In the genomic region with DNA sequence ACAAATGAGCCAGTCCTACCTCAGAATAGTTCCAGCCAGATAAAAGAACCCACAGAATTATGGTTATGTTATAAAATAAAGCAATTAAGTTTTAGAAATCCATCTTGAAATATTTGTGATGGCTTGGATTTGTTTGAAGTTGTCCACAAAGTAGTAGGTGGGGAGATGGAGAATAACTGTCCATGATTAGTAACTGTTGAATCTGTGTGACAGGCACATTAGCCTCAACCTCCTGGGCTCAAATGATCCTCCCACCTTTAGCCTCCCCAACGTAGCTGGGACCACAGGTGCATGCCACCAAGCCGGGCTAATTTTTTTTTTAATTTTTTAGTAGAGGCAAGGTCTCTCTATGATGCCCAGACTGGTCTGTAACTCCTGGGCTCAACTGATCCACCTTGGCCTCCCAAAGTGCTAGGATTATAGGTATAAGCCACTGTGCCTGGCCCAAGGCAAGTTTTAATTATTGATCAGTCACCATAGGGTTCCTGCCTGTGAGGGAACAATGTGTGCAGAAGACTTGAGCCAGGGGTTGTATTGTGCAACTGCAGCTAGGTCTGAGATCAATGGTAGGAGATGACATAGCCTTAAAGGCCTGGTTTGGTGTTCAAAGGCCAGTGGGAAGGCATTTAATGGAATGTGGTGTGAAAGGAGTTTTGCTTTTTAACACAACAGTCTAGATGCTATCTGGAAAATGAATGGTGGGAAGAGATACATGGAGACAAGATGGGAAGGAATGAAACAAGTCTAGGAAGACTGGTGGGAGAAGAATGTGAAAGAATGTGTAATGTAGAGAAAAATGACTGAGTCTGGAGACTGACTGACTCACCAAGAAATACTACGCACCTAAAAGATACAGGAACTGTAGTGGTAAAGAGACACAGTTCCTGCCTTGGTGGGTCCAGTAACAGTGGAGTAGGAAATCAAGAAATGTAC, we compare ENCODE assay signal across 1 cellular context.
TF ChIP-seq lines count a peak whose summit lies in the region.

No MANE protein-coding gene starts in this region.

TF ChIP-seq in K562, 482 proteins besides CTCF, POLR2A, EP300 and RAD21 (continued from another document and continues in another):
- TF ChIP-seq, protein P1, sequence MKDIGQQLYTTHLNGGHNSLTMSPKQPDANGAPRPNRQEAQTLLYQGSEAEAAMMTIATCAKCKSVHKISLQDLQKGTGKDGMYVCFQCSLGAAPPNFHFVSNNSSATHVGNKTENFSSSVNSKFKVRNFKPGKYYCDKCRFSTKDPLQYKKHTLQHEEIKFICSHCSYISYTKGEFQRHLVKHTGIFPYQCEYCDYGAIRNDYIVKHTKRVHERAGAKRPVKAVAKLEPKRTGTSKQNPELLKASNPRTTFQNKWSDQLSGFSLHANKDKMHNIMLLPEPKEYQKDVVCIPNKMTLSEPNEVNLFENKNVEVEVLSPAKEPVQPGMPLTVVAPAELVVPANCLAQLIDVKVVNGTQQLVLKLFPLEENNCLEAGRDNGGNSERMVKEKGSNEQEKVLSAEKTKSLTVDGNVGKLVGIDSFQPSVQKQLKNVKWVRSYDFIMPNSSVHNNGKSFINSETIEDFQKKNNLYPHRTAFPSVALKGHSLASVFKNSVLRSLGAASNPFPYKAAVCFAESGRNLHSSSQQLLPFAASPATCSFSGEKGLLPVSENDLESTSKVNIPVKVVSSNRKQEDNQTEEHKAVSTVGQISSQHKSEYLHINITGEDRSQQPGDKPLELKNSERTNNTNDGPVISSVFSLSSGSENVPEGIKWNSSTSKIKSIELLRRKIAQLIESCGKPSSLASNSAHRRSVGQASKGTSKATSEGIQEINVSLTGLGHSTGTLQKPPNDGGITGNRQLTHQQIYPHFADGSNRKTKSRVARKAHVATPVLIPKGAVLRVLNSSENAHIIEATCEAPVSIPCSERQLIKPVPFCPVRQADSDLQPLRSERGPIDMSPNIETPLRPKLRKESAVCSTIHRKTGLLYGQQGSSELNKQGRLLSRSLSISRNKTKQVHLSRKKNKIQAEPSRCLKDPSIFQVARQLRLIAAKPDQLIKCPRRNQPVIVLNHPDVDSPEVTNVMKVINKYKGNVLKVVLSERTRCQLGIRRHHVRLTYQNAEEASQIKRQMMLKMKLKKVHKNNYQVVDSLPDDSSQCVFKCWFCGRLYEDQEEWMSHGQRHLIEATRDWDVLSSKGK (CRISPR knock-in tag; IDR thresholded peaks at IDR 0.05), result no peak
- TF ChIP-seq TCFL5 (CRISPR knock-in tag; conservative IDR thresholded peaks at IDR 0.05) (no peak), SREBF1 (IDR thresholded peaks at IDR 0.05; ENCODE audit: borderline replicate concordance, low read depth, low read length) (no peak), JUND (IDR thresholded peaks at IDR 0.05; ENCODE audit: borderline replicate concordance, low read depth, low read length) (peak; percentile 4; the same call in 1 of the 2 replicates), JUND (tag; IDR thresholded peaks at IDR 0.05; ENCODE audit: borderline replicate concordance, low read depth, low read length) (no peak), ZNF23 (CRISPR knock-in tag; IDR thresholded peaks at IDR 0.05) (no peak), U2AF2 (optimal IDR thresholded peaks at IDR 0.05; ENCODE audit: low read depth, low read length) (no peak), CBFA2T2 (conservative IDR thresholded peaks at IDR 0.05) (no peak), CBX5 (IDR thresholded peaks at IDR 0.05; ENCODE audit: borderline replicate concordance, low read depth) (no peak), ZNF507 (tag; conservative IDR thresholded peaks at IDR 0.05) (no peak), E2F3 (CRISPR knock-in tag; IDR thresholded peaks at IDR 0.05) (no peak), ETV5 (CRISPR knock-in tag; IDR thresholded peaks at IDR 0.05; ENCODE audit: low read depth) (no peak), ZNF263 (CRISPR knock-in tag; IDR thresholded peaks at IDR 0.05; ENCODE audit: borderline replicate concordance) (no peak), ZNF282 (CRISPR knock-in tag; IDR thresholded peaks at IDR 0.05) (no peak), HNRNPK (IDR thresholded peaks at IDR 0.05; ENCODE audit: low read depth, low read length, poor library complexity, severe bottlenecking) (no peak), TRIM28 (IDR thresholded peaks at IDR 0.05) (no peak), ARID1B (IDR thresholded peaks at IDR 0.05) (peak; percentile 41; the same call in 1 of the 2 replicates), SRF (CRISPR knock-in tag; IDR thresholded peaks at IDR 0.05) (no peak), TOE1 (IDR thresholded peaks at IDR 0.05; ENCODE audit: borderline replicate concordance) (no peak), TOE1 (CRISPR knock-in tag; IDR thresholded peaks at IDR 0.05; ENCODE audit: borderline replicate concordance, low read depth) (no peak), NFIC (IDR thresholded peaks at IDR 0.05) (no peak), DNMT1 (IDR thresholded peaks at IDR 0.05) (no peak), TBL1XR1 (IDR thresholded peaks at IDR 0.05; ENCODE audit: low read length in 2 of 2) (no peak), ZNF184 (CRISPR knock-in tag; IDR thresholded peaks at IDR 0.05) (no peak)
- TF ChIP-seq, protein P2, sequence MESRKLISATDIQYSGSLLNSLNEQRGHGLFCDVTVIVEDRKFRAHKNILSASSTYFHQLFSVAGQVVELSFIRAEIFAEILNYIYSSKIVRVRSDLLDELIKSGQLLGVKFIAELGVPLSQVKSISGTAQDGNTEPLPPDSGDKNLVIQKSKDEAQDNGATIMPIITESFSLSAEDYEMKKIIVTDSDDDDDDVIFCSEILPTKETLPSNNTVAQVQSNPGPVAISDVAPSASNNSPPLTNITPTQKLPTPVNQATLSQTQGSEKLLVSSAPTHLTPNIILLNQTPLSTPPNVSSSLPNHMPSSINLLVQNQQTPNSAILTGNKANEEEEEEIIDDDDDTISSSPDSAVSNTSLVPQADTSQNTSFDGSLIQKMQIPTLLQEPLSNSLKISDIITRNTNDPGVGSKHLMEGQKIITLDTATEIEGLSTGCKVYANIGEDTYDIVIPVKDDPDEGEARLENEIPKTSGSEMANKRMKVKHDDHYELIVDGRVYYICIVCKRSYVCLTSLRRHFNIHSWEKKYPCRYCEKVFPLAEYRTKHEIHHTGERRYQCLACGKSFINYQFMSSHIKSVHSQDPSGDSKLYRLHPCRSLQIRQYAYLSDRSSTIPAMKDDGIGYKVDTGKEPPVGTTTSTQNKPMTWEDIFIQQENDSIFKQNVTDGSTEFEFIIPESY (CRISPR knock-in tag; IDR thresholded peaks at IDR 0.05), result no peak
- TF ChIP-seq, protein P3, sequence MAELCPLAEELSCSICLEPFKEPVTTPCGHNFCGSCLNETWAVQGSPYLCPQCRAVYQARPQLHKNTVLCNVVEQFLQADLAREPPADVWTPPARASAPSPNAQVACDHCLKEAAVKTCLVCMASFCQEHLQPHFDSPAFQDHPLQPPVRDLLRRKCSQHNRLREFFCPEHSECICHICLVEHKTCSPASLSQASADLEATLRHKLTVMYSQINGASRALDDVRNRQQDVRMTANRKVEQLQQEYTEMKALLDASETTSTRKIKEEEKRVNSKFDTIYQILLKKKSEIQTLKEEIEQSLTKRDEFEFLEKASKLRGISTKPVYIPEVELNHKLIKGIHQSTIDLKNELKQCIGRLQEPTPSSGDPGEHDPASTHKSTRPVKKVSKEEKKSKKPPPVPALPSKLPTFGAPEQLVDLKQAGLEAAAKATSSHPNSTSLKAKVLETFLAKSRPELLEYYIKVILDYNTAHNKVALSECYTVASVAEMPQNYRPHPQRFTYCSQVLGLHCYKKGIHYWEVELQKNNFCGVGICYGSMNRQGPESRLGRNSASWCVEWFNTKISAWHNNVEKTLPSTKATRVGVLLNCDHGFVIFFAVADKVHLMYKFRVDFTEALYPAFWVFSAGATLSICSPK (IDR thresholded peaks at IDR 0.05; ENCODE audit: borderline replicate concordance), result no peak
- TF ChIP-seq, protein P4, sequence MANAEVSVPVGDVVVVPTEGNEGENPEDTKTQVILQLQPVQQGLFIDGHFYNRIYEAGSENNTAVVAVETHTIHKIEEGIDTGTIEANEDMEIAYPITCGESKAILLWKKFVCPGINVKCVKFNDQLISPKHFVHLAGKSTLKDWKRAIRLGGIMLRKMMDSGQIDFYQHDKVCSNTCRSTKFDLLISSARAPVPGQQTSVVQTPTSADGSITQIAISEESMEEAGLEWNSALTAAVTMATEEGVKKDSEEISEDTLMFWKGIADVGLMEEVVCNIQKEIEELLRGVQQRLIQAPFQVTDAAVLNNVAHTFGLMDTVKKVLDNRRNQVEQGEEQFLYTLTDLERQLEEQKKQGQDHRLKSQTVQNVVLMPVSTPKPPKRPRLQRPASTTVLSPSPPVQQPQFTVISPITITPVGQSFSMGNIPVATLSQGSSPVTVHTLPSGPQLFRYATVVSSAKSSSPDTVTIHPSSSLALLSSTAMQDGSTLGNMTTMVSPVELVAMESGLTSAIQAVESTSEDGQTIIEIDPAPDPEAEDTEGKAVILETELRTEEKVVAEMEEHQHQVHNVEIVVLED (CRISPR knock-in tag; IDR thresholded peaks at IDR 0.05), result no peak
- TF ChIP-seq, protein P5, sequence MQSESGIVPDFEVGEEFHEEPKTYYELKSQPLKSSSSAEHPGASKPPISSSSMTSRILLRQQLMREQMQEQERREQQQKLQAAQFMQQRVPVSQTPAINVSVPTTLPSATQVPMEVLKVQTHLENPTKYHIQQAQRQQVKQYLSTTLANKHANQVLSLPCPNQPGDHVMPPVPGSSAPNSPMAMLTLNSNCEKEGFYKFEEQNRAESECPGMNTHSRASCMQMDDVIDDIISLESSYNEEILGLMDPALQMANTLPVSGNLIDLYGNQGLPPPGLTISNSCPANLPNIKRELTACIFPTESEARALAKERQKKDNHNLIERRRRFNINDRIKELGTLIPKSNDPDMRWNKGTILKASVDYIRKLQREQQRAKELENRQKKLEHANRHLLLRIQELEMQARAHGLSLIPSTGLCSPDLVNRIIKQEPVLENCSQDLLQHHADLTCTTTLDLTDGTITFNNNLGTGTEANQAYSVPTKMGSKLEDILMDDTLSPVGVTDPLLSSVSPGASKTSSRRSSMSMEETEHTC (IDR thresholded peaks at IDR 0.05), result no peak
- TF ChIP-seq, protein P6, sequence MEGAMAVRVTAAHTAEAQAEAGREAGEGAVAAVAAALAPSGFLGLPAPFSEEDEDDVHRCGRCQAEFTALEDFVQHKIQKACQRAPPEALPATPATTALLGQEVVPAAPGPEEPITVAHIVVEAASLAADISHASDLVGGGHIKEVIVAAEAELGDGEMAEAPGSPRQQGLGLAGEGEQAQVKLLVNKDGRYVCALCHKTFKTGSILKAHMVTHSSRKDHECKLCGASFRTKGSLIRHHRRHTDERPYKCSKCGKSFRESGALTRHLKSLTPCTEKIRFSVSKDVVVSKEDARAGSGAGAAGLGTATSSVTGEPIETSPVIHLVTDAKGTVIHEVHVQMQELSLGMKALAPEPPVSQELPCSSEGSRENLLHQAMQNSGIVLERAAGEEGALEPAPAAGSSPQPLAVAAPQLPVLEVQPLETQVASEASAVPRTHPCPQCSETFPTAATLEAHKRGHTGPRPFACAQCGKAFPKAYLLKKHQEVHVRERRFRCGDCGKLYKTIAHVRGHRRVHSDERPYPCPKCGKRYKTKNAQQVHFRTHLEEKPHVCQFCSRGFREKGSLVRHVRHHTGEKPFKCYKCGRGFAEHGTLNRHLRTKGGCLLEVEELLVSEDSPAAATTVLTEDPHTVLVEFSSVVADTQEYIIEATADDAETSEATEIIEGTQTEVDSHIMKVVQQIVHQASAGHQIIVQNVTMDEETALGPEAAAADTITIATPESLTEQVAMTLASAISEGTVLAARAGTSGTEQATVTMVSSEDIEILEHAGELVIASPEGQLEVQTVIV (CRISPR knock-in tag; IDR thresholded peaks at IDR 0.05; ENCODE audit: borderline replicate concordance), result no peak
- TF ChIP-seq, protein P7, sequence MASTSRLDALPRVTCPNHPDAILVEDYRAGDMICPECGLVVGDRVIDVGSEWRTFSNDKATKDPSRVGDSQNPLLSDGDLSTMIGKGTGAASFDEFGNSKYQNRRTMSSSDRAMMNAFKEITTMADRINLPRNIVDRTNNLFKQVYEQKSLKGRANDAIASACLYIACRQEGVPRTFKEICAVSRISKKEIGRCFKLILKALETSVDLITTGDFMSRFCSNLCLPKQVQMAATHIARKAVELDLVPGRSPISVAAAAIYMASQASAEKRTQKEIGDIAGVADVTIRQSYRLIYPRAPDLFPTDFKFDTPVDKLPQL (IDR thresholded peaks at IDR 0.05; ENCODE audit: extremely low read depth, insufficient read length), result no peak
- TF ChIP-seq, protein P8, sequence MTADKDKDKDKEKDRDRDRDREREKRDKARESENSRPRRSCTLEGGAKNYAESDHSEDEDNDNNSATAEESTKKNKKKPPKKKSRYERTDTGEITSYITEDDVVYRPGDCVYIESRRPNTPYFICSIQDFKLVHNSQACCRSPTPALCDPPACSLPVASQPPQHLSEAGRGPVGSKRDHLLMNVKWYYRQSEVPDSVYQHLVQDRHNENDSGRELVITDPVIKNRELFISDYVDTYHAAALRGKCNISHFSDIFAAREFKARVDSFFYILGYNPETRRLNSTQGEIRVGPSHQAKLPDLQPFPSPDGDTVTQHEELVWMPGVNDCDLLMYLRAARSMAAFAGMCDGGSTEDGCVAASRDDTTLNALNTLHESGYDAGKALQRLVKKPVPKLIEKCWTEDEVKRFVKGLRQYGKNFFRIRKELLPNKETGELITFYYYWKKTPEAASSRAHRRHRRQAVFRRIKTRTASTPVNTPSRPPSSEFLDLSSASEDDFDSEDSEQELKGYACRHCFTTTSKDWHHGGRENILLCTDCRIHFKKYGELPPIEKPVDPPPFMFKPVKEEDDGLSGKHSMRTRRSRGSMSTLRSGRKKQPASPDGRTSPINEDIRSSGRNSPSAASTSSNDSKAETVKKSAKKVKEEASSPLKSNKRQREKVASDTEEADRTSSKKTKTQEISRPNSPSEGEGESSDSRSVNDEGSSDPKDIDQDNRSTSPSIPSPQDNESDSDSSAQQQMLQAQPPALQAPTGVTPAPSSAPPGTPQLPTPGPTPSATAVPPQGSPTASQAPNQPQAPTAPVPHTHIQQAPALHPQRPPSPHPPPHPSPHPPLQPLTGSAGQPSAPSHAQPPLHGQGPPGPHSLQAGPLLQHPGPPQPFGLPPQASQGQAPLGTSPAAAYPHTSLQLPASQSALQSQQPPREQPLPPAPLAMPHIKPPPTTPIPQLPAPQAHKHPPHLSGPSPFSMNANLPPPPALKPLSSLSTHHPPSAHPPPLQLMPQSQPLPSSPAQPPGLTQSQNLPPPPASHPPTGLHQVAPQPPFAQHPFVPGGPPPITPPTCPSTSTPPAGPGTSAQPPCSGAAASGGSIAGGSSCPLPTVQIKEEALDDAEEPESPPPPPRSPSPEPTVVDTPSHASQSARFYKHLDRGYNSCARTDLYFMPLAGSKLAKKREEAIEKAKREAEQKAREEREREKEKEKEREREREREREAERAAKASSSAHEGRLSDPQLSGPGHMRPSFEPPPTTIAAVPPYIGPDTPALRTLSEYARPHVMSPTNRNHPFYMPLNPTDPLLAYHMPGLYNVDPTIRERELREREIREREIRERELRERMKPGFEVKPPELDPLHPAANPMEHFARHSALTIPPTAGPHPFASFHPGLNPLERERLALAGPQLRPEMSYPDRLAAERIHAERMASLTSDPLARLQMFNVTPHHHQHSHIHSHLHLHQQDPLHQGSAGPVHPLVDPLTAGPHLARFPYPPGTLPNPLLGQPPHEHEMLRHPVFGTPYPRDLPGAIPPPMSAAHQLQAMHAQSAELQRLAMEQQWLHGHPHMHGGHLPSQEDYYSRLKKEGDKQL (CRISPR knock-in tag; IDR thresholded peaks at IDR 0.05; ENCODE audit: borderline replicate concordance), result no peak
